6 cellular contexts compared by ENCODE assay signal in the genomic region with DNA sequence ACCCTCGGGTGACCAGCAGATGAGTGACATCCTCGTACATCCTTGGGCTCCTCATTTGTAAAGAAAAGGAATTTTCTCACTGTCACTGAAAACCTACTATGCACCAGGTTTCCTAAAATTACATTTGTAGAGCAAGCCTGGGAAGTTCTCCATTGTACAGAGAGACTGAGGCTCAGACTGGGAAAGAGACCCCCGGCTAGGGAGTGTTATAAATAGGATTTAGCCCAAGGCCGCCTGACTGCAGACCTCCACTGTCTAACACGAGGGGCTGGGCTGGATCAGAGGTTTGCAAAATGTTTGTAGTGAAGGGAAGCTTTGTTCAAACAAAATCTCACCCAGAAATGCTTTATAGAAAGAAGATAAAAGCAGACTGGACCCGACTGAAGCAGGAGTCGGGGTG.
"Had no signal": no experiment of that assay in that cellular context is flagged by ENCODE, and none has a peak within 500 bp of the region (broad histone marks: within the 10 kb centered on the region; RNA-seq: fewer than 3 reads in every experiment).

No MANE protein-coding gene starts in this region.

- H3K9ac ChIP-seq: GM23248 had no signal

- H3K27ac Mint-ChIP-seq: H9 had no signal

- ATAC-seq: K562 had no signal

- H3K4me3 Mint-ChIP-seq: H9 had no signal

- H3K27ac ChIP-seq: GM23248 had no signal

- DNase-seq: GM23248, GOT3, HCEC 1CT, IMR-90 had no signal

- H3K9me3 Mint-ChIP-seq: H9 had no signal

- H3K4me3 ChIP-seq: GM23248, K562 had no signal
